8 cellular contexts compared by ENCODE assay signal in genomic region chr9:127942152-127943010, GRCh38. TPM values are rescaled to one million over a fixed set of nuclear protein-coding genes. Genes with fewer than 3 reads are reported as not detected.
DNase-seq lines count a peak whose midpoint lies in the region; ATAC-seq and TF ChIP-seq lines count a peak whose summit lies in the region.

No MANE protein-coding gene starts in this region.

- H3K4me3 ChIP-seq in esophagus muscularis mucosa: no peak overlapping the region

- no peaks in the 10 kb centered on the region for H3K27me3 ChIP-seq in esophagus muscularis mucosa

- no peaks in the 10 kb centered on the region for H3K9me3 Mint-ChIP-seq in activated CD8-positive, alpha-beta T cell treated with anti-CD3 and anti-CD28 coated beads for 36 hours
- no peaks in the 10 kb centered on the region for H3K9me3 Mint-ChIP-seq in naive B cell

- intact Hi-C loops in activated CD8-positive, alpha-beta T cell treated with anti-CD3 and anti-CD28 coated beads for 36 hours (cut with micrococcal nuclease): loop anchor here (5.0 kb wide), 1 partner anchor 95 kb away; no protein-coding TSS in a partner anchor
- intact Hi-C loops in esophagus muscularis mucosa (cut with DNase I): loop anchor here (1.0 to 5.0 kb wide), 3 partner anchors 40 to 174 kb away; partner anchors contain the start of gene EEIG1

- no peaks in the 10 kb centered on the region for H3K27me3 Mint-ChIP-seq in activated CD8-positive, alpha-beta T cell treated with anti-CD3 and anti-CD28 coated beads for 36 hours
- no peaks in the 10 kb centered on the region for H3K27me3 Mint-ChIP-seq in naive B cell

- CTCF ChIA-PET in activated CD8-positive, alpha-beta T cell treated with anti-CD3 and anti-CD28 coated beads for 36 hours (lab: Charles Lee): interaction anchor here (0.5 to 30.0 kb wide), 28 partner anchors 9 to 208 kb away, joined by 3 to 631 read pairs (median 5); partner anchors contain the start of genes EEIG1, NAIF1, PIP5KL1 and ST6GALNAC4

- DNase-seq in GM03348 (ENCODE audit: low spot score) (peak; percentile 81), NCI-H2196 (lab: John Stamatoyannopoulos, UW; ENCODE audit: unreplicated experiment) (peak; percentile 54), esophagus muscularis mucosa (ENCODE audit: extremely low spot score) (no peak), naive B cell (peak; percentile 62)
- peak; percentile 67 for DNase-seq in activated CD8-positive, alpha-beta T cell treated with anti-CD3 and anti-CD28 coated beads for 36 hours

- ATAC-seq in activated CD8-positive, alpha-beta T cell treated with anti-CD3 and anti-CD28 coated beads for 36 hours: peak; percentile 55
- ATAC-seq in naive B cell (ENCODE audit: low read depth in 2 of 2): peak; percentile 49 to 59
- ATAC-seq in HG03097 (IDR thresholded peaks at IDR 0.05; ENCODE audit: low FRiP score, unreplicated experiment): no peak
- ATAC-seq in HG02885 (IDR thresholded peaks at IDR 0.05; ENCODE audit: poor library complexity, unreplicated experiment): no peak

- peaks cover 35 to 60% (median 54%) of the 10 kb centered on the region in 4 donors for H3K4me1 ChIP-seq in esophagus muscularis mucosa

- H3K9me3 ChIP-seq in esophagus muscularis mucosa: no peaks in the 10 kb centered on the region

- no peak for TF ChIP-seq POLR2A in esophagus muscularis mucosa (IDR thresholded peaks at IDR 0.05; ENCODE audit: low read depth)

- H3K4me1 Mint-ChIP-seq in activated CD8-positive, alpha-beta T cell treated with anti-CD3 and anti-CD28 coated beads for 36 hours (ENCODE audit: low read depth): peaks cover 30% of the 10 kb centered on the region
- H3K4me1 Mint-ChIP-seq in naive B cell: peaks cover 22 to 39% (median 23%) of the 10 kb centered on the region in 3 donors

- 41% methylated on average over 14 of the region's 20 CpGs for WGBS in esophagus muscularis mucosa

- TF ChIP-seq EP300 in esophagus muscularis mucosa (IDR thresholded peaks at IDR 0.05): no peak

- no peak overlapping the region for H3K27ac ChIP-seq in 22Rv1
- peak overlapping the region in 3 of 4 donors; percentile 10 to 50 (median 17) for H3K27ac ChIP-seq in esophagus muscularis mucosa (replicated peaks in 1 of 4)

- H3K27ac Mint-ChIP-seq in activated CD8-positive, alpha-beta T cell treated with anti-CD3 and anti-CD28 coated beads for 36 hours: peak overlapping the region; percentile 80
- H3K27ac Mint-ChIP-seq in naive B cell: peak overlapping the region; percentile 6 to 92 (median 88)

- H3K36me3 ChIP-seq in esophagus muscularis mucosa: peaks cover 13 to 53% (median 30%) of the 10 kb centered on the region in 4 donors

- POLR2A ChIA-PET in activated CD8-positive, alpha-beta T cell treated with anti-CD3 and anti-CD28 coated beads for 36 hours (lab: Charles Lee): interaction anchor here (1.2 to 2.5 kb wide), 8 partner anchors 9 to 155 kb away, joined by 3 to 11 read pairs (median 6); partner anchors contain the start of gene PIP5KL1

- H3K36me3 Mint-ChIP-seq in activated CD8-positive, alpha-beta T cell treated with anti-CD3 and anti-CD28 coated beads for 36 hours (ENCODE audit: low read depth): peaks cover 27% of the 10 kb centered on the region
- H3K36me3 Mint-ChIP-seq in naive B cell: no peaks in the 10 kb centered on the region

- H3K4me3 Mint-ChIP-seq in activated CD8-positive, alpha-beta T cell treated with anti-CD3 and anti-CD28 coated beads for 36 hours: no peak overlapping the region
- peak overlapping the region in 2 of 8 donors; percentile 32 to 52 for H3K4me3 Mint-ChIP-seq in naive B cell

- TF ChIP-seq CTCF in 22Rv1 (IDR thresholded peaks at IDR 0.05) (peak; percentile 97), esophagus muscularis mucosa (IDR thresholded peaks at IDR 0.05) (peak; percentile 80 to 97 (median 89))
- peak; percentile 85 for TF ChIP-seq CTCF in activated CD8-positive, alpha-beta T cell treated with anti-CD3 and anti-CD28 coated beads for 36 hours (IDR thresholded peaks at IDR 0.05)

RNA-seq across cellular contexts. Expression of gene DPM2, which starts 4.7 kb away (rescaled TPM):
- total RNA-seq in activated CD8-positive, alpha-beta T cell treated with anti-CD3 and anti-CD28 coated beads for 36 hours: 10 to 100 TPM; 41.3 to 43.9 TPM
- total RNA-seq in esophagus muscularis mucosa: 10 to 100 TPM in 1 of 4 donors, 1 to 10 TPM in 3; 6.6 to 13.3 (median 8.5) TPM
- polyA plus RNA-seq in naive B cell (ENCODE audit: low read depth in 6 of 6): 10 to 100 TPM; 46.3 to 78.7 (median 54.2) TPM

RNA-seq across cellular contexts. Expression of gene PIP5KL1, which starts 11.8 kb away (rescaled TPM):
- 1 to 10 TPM; 1.7 to 2.5 TPM for total RNA-seq in activated CD8-positive, alpha-beta T cell treated with anti-CD3 and anti-CD28 coated beads for 36 hours
- total RNA-seq in esophagus muscularis mucosa: 1 to 10 TPM; 1.3 to 2.8 (median 2.2) TPM
- 1 to 10 TPM in 1 of 6 donors, under 1 TPM in 1, not detected in 4; 0.73 to 1.0 TPM for polyA plus RNA-seq in naive B cell (ENCODE audit: low read depth in 6 of 6)

RNA-seq across cellular contexts. Expression of gene ST6GALNAC4, which starts 25.5 kb away (rescaled TPM):
- total RNA-seq in activated CD8-positive, alpha-beta T cell treated with anti-CD3 and anti-CD28 coated beads for 36 hours: 10 to 100 TPM; 34.3 to 34.9 TPM
- total RNA-seq in esophagus muscularis mucosa: 10 to 100 TPM; 20.3 to 44.8 (median 35.9) TPM
- polyA plus RNA-seq in naive B cell (ENCODE audit: low read depth in 6 of 6): 10 to 100 TPM; 19.7 to 36.6 (median 25.0) TPM

RNA-seq across cellular contexts. Expression of gene EEIG1, which starts 38.4 kb away (rescaled TPM):
- total RNA-seq in activated CD8-positive, alpha-beta T cell treated with anti-CD3 and anti-CD28 coated beads for 36 hours: 10 to 100 TPM; 79.7 to 81.5 TPM
- 10 to 100 TPM; 12.4 to 29.5 (median 20.0) TPM for total RNA-seq in esophagus muscularis mucosa
- polyA plus RNA-seq in naive B cell (ENCODE audit: low read depth in 6 of 6): 10 to 100 TPM; 12.3 to 36.9 (median 21.6) TPM

RNA-seq across cellular contexts. Expression of gene ST6GALNAC6, which starts 43.0 kb away (rescaled TPM):
- total RNA-seq in activated CD8-positive, alpha-beta T cell treated with anti-CD3 and anti-CD28 coated beads for 36 hours: 10 to 100 TPM; 36.9 to 38.8 TPM
- total RNA-seq in esophagus muscularis mucosa: 100 to 1,000 TPM in 3 of 4 donors, 10 to 100 TPM in 1; 95.9 to 169 (median 125) TPM
- polyA plus RNA-seq in naive B cell (ENCODE audit: low read depth in 6 of 6): 10 to 100 TPM; 17.2 to 27.8 (median 19.8) TPM

Comparison
In these comparisons a context has a peak if more than half of its experiments do, and no peak if none do; other contexts are left out.
1. ATAC-seq: peak in activated CD8-positive, alpha-beta T cell treated with anti-CD3 and anti-CD28 coated beads for 36 hours (single experiment) and naive B cell (2 of 2); none in HG03097 (single experiment) and HG02885 (single experiment).
2. Peak in every context shown above with its lines, with median percentiles within 50 percentile points of each other: CTCF ChIP-seq.